12 cellular contexts compared by ENCODE assay signal in genomic region chr7:112692333-112692732, GRCh38.
DNase-seq lines count a peak whose midpoint lies in the region; ATAC-seq, FAIRE-seq and TF ChIP-seq lines count a peak whose summit lies in the region.
"Had no signal": no experiment of that assay in that cellular context is flagged by ENCODE, and none has a peak within 500 bp of the region (broad histone marks: within the 10 kb centered on the region; RNA-seq: fewer than 3 reads in every experiment).

No MANE protein-coding gene starts in this region.

- DNase-seq in Right ventricle myocardium inferior (ENCODE audit: missing footprints) (no peak), cardiac septum (ENCODE audit: low spot score) (no peak), NCI-H69 (lab: John Stamatoyannopoulos, UW) (peak; percentile 40), upper lobe of right lung (no peak), aorta (no peak), NCI-H524 (lab: John Stamatoyannopoulos, UW) (no peak), GM20000 (ENCODE audit: low spot score) (no peak)
- DNase-seq: NCI-H1694 treated with DMSO at 0.1 percent for 48 hours had no signal

- H3K36me3 ChIP-seq in upper lobe of right lung (no peaks in the 10 kb centered on the region), aorta (ENCODE audit: control insufficient read depth in 1 of 2, insufficient read depth in 2 of 2, low read length in 1 of 2) (no peaks in the 10 kb centered on the region)
- H3K36me3 ChIP-seq: BLaER1 treated with 17β-estradiol and CSF1 and Interleukin-3, amounts not matched to agents 10 nM and 100 nM; HAP-1 had no signal

- H3K4me1 ChIP-seq in upper lobe of right lung, result no peaks in the 10 kb centered on the region
- H3K4me1 ChIP-seq in aorta (ENCODE audit: control insufficient read depth in 1 of 2, insufficient read depth in 2 of 2, low read length in 2 of 2), result no peaks in the 10 kb centered on the region
- H3K4me1 ChIP-seq: BLaER1 treated with 17β-estradiol and CSF1 and Interleukin-3, amounts not matched to agents 10 nM and 100 nM; HAP-1 had no signal

- 33 to 44% methylated on average over 2 of the region's 2 CpGs for WGBS in aorta, 2 donors

- ATAC-seq in Right ventricle myocardium inferior (peak; percentile 73), upper lobe of right lung (peak; percentile 21), aorta (ENCODE audit: low FRiP score) (no peak)

- H3K4me3 ChIP-seq in upper lobe of right lung, result no peak overlapping the region
- H3K4me3 ChIP-seq in aorta (ENCODE audit: low read length in 2 of 2), result no peak overlapping the region
- H3K4me3 ChIP-seq: BLaER1 treated with 17β-estradiol and CSF1 and Interleukin-3, amounts not matched to agents 10 nM and 100 nM; HAP-1 had no signal

- H3K27me3 ChIP-seq in upper lobe of right lung (no peaks in the 10 kb centered on the region), aorta (ENCODE audit: control insufficient read depth in 1 of 2, insufficient read depth in 2 of 2, low read length in 1 of 2) (no peaks in the 10 kb centered on the region)
- H3K27me3 ChIP-seq: BLaER1 treated with 17β-estradiol and CSF1 and Interleukin-3, amounts not matched to agents 10 nM and 100 nM had no signal

- intact Hi-C loops in Right ventricle myocardium inferior (cut with DNase I), result no loop called here
- intact Hi-C loops in cardiac septum (cut with DNase I), result no loop called here
- intact Hi-C loops in upper lobe of right lung (cut with DNase I), result no loop called here
- intact Hi-C loops in aorta (cut with DNase I), result no loop called here

- no peak for TF ChIP-seq CTCF in upper lobe of right lung (IDR thresholded peaks at IDR 0.05)
- no peak for TF ChIP-seq CTCF in GM20000 (IDR thresholded peaks at IDR 0.05; ENCODE audit: extremely low read depth, missing control alignments)

- H3K9me3 ChIP-seq in upper lobe of right lung (no peaks in the 10 kb centered on the region), aorta (ENCODE audit: control insufficient read depth, low read length) (peaks cover 2% of the 10 kb centered on the region)
- H3K9me3 ChIP-seq: HAP-1 had no signal

- H3K27ac ChIP-seq in upper lobe of right lung (no peak overlapping the region), aorta (ENCODE audit: low read depth in 1 of 2, low read length in 2 of 2) (no peak overlapping the region)
- H3K27ac ChIP-seq: BLaER1 treated with 17β-estradiol and CSF1 and Interleukin-3, amounts not matched to agents 10 nM and 100 nM; RWPE1 had no signal

- FAIRE-seq in islet of Langerhans (lab: Jason Lieb, UNC), result peak; percentile 91
